Comparison of ENCODE assay signal across 1 cellular context in the genomic region with DNA sequence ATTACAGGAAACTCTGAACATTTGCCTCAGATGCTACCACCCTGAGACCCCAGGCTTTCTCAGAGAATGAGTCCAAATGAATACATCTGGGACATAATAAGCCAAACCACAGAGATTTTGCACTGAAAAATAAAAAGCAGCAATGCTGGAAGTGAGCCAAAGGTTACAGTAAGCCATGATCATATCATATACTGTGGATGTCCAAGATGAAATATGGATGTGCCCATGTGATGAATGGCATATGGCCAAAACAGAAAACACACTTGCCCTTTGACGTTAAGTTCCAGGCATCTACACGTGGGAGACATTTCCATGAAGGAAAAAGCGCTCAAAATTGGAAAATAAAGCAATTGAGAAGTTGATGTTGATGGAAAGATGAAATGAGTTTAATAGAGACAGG.
TF ChIP-seq lines count a peak whose summit lies in the region.

No MANE protein-coding gene starts in this region.

TF ChIP-seq in SK-N-SH treated with all-trans-retinoic acid at 6 μM for 48 hours, 23 proteins besides CTCF, POLR2A, EP300 and RAD21 (continued from another document):
- TF ChIP-seq RARB (CRISPR knock-in tag; IDR thresholded peaks at IDR 0.05) (no peak), PPARA (CRISPR knock-in tag; IDR thresholded peaks at IDR 0.05; ENCODE audit: borderline replicate concordance) (no peak), GLIS3 (CRISPR knock-in tag; IDR thresholded peaks at IDR 0.05) (no peak)
